ENCODE assay signal across 16 cellular contexts in the genomic region with DNA sequence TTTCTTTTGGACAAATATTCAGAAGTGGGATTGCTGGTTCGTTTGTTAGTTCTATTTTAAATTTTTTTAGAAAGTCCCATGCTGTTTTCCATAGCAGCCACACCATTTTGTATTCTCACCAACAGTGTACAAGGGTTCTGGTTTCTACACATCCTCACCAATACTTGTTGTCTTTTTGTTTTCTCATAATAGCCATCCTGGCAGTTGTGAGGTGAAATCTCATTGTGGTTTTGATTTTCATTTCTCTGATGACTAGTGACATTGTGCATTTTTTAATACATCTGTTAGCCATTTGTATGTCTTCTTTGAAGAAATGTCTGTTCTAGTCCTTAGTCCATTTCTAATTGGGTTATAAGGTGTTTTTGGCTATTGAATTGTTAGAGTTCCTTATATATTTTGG.
A peak's percentile ranks its signal among the peaks of the same experiment; 100 is the strongest.
DNase-seq lines count a peak whose midpoint lies in the region; ATAC-seq, FAIRE-seq and TF ChIP-seq lines count a peak whose summit lies in the region.
"Had no signal": no experiment of that assay in that cellular context is flagged by ENCODE, and none has a peak within 500 bp of the region (broad histone marks: within the 10 kb centered on the region; RNA-seq: fewer than 3 reads in every experiment).

No MANE protein-coding gene starts in this region.

- POLR2A ChIA-PET in A549 (lab: Yijun Ruan, JAX), result no interaction called here
- POLR2A ChIA-PET in IMR-90 (lab: Charles Lee; ENCODE audit: unreplicated experiment), result no interaction called here

- no peak overlapping the region for H3K56ac ChIP-seq in IMR-90 (ENCODE audit: extremely low read depth, insufficient read depth, low read length)

- H2BK5ac ChIP-seq in IMR-90 (ENCODE audit: low read depth, low read length, poor library complexity, severe bottlenecking), result no peak overlapping the region

- intact Hi-C loops in IMR-90 (cut with micrococcal nuclease), result loop anchor here (5.0 kb wide), 1 partner anchor 113 kb away; no protein-coding TSS in a partner anchor

- H2AFZ ChIP-seq in IMR-90 (replicated peaks; ENCODE audit: low read length, poor library complexity), result no peak overlapping the region
- H2AFZ ChIP-seq: GM23248 had no signal

- WGBS in A549 (ENCODE audit: missing lambda C conversion rate), result 47% methylated on average over 1 of the region's 1 CpG
- WGBS in IMR-90 (ENCODE audit: extremely low coverage in 2 of 2, insufficient read length in 1 of 2), 2 experiments, result no CpG with 5 or more reads among the region's 1 CpG

- no peak for TF ChIP-seq RAD21 in A549 (conservative IDR thresholded peaks at IDR 0.05 in 1 of 2, IDR thresholded peaks at IDR 0.05 in 1 of 2)
- no peak for TF ChIP-seq RAD21 in IMR-90 (IDR thresholded peaks at IDR 0.05; ENCODE audit: low read length)

- no peak overlapping the region for H4K91ac ChIP-seq in IMR-90 (ENCODE audit: insufficient read depth, low read depth, low read length)

- TF ChIP-seq CTCF in A549 (IDR thresholded peaks at IDR 0.05) (no peak), GM12865 (IDR thresholded peaks at IDR 0.05; ENCODE audit: insufficient read depth, low read depth, low read length, missing control alignments) (no peak), IMR-90 (conservative IDR thresholded peaks at IDR 0.05; ENCODE audit: low read depth, low read length) (no peak), fibroblast of mammary gland (conservative IDR thresholded peaks at IDR 0.05; ENCODE audit: control insufficient read depth, insufficient read depth, low read depth, low read length) (no peak)

- no peak overlapping the region for H4K5ac ChIP-seq in IMR-90 (ENCODE audit: low read depth, low read length)

- no peak for ATAC-seq in A549
- no peak for ATAC-seq in IMR-90 (ENCODE audit: low read depth)
- ATAC-seq in HG03095 (IDR thresholded peaks at IDR 0.05; ENCODE audit: unreplicated experiment), result no peak
- no peak for ATAC-seq in HG03521 (IDR thresholded peaks at IDR 0.05; ENCODE audit: unreplicated experiment)

- in situ Hi-C loops in IMR-90 (cut with MboI; ENCODE audit: low sequenced_read_pairs), result loop anchor here (10.0 kb wide), 1 partner anchor 56 kb away; no protein-coding TSS in a partner anchor

- DNase-seq in A549 (ENCODE audit: low read depth in 1 of 2, low spot score in 1 of 2) (no peak), GM12865 (ENCODE audit: low read depth) (peak; percentile 36), IMR-90 (no peak), fibroblast of mammary gland (ENCODE audit: low read depth) (peak; percentile 37), NCI-H526 treated with DMSO at 0.1 percent for 48 hours (lab: John Stamatoyannopoulos, UW) (no peak)
- DNase-seq: AML-193; Caco-2; CD8-positive, alpha-beta memory T cell; DMS53; GM23248; KG1 had no signal

- H3K14ac ChIP-seq in IMR-90 (replicated peaks; ENCODE audit: low read depth, low read length), result no peak overlapping the region

- H3K4ac ChIP-seq in IMR-90 (ENCODE audit: low read depth, low read length), result no peak overlapping the region

- H4K20me1 ChIP-seq in IMR-90 (ENCODE audit: insufficient read depth, low read length), result no peaks in the 10 kb centered on the region
- H4K20me1 ChIP-seq: BLaER1 had no signal

- no peak overlapping the region for H4K8ac ChIP-seq in IMR-90 (ENCODE audit: low read depth in 2 of 2, low read length in 2 of 2)

- H3K27ac ChIP-seq in A549, result no peak overlapping the region
- H3K27ac ChIP-seq in IMR-90 (ENCODE audit: insufficient read depth, low read length), result no peak overlapping the region
- H3K27ac ChIP-seq: BLaER1 had no signal

- peaks cover 3% of the 10 kb centered on the region; the same call in 1 of the 2 replicates for H3K9me1 ChIP-seq in IMR-90 (ENCODE audit: insufficient read depth, low read length)

- TF ChIP-seq POLR2A in A549 (IDR thresholded peaks at IDR 0.05; ENCODE audit: low read length) (no peak), IMR-90 (IDR thresholded peaks at IDR 0.05; ENCODE audit: low read depth, low read length) (no peak)

- no peak overlapping the region for H3K4me3 ChIP-seq in A549
- H3K4me3 ChIP-seq in GM12865 (ENCODE audit: low read depth, low read length), result no peak overlapping the region
- no peak overlapping the region for H3K4me3 ChIP-seq in IMR-90 (ENCODE audit: insufficient read depth, low read depth, low read length)
- no peak overlapping the region for H3K4me3 ChIP-seq in fibroblast of mammary gland (ENCODE audit: control insufficient read depth, low read depth, low read length)
- H3K4me3 ChIP-seq: BLaER1, GM23248 had no signal

- H2AK5ac ChIP-seq in IMR-90 (ENCODE audit: low read depth, low read length), result no peak overlapping the region

- H3K79me1 ChIP-seq in IMR-90 (ENCODE audit: low read depth in 1 of 2, low read length in 2 of 2), result no peaks in the 10 kb centered on the region

- no peaks in the 10 kb centered on the region for H3K36me3 ChIP-seq in IMR-90 (ENCODE audit: control insufficient read depth, insufficient read depth, low read length)
- H3K36me3 ChIP-seq: BLaER1 had no signal

- H3K27me3 ChIP-seq in IMR-90 (ENCODE audit: control insufficient read depth, insufficient read depth, low read length), result no peaks in the 10 kb centered on the region
- H3K27me3 ChIP-seq: BLaER1 had no signal

- H3K4me2 ChIP-seq in A549 (no peak overlapping the region), IMR-90 (ENCODE audit: low read depth, low read length) (no peak overlapping the region)
- H3K4me2 ChIP-seq: BLaER1 had no signal

- H3K4me1 ChIP-seq in A549 (peaks cover 9% of the 10 kb centered on the region; the same call in 2 of the 3 replicates), IMR-90 (ENCODE audit: control insufficient read depth, insufficient read depth, low read length) (peaks cover 5% of the 10 kb centered on the region; the same call in 1 of the 2 replicates)
- H3K4me1 ChIP-seq: BLaER1 had no signal

- H2BK20ac ChIP-seq in IMR-90 (ENCODE audit: low read depth, low read length), result no peak overlapping the region; the same call in 1 of the 2 replicates

- CTCF ChIA-PET in A549 (lab: Yijun Ruan, JAX) (no interaction called here), IMR-90 (lab: Yijun Ruan, JAX) (interaction anchor here (0.7 kb wide), 2 partner anchors 10 to 50 kb away, joined by 3 to 10 read pairs; no protein-coding TSS in a partner anchor)

- no TSS peak for BruUV-seq in IMR-90 (replicated peaks; lab: Mats Ljungman, UMichigan)

- dilution Hi-C loops in IMR-90 (cut with HindIII; ENCODE audit: low sequenced_read_pairs, unreplicated experiment), result no loop called here

- H2BK15ac ChIP-seq in IMR-90 (ENCODE audit: low read depth, low read length), result no peak overlapping the region

- no peak overlapping the region for H3K23ac ChIP-seq in IMR-90 (ENCODE audit: low read depth, low read length)

- no peak overlapping the region for H3K9ac ChIP-seq in IMR-90 (ENCODE audit: low read depth, low read length)
- H3K9ac ChIP-seq: BLaER1, GM23248 had no signal

- FAIRE-seq in A549 (lab: Jason Lieb, UNC), result peak; percentile 84
- FAIRE-seq: GM12892, H54 had no signal

- no peak for TF ChIP-seq EP300 in A549 (IDR thresholded peaks at IDR 0.05)

- no peaks in the 10 kb centered on the region for H3K9me3 ChIP-seq in A549
- H3K9me3 ChIP-seq in IMR-90 (ENCODE audit: control insufficient read depth, insufficient read depth, low read length), result no peaks in the 10 kb centered on the region
- H3K9me3 ChIP-seq: BLaER1, Caco-2 had no signal

- no peak overlapping the region for H2AK9ac ChIP-seq in IMR-90 (replicated peaks; ENCODE audit: low read depth, low read length, poor library complexity)

- 0 out of 2 replicates have a peak overlapping the region, but pooled peaks have one; percentile 26 for H2BK120ac ChIP-seq in IMR-90 (ENCODE audit: low read depth, low read length)

- no peak overlapping the region for H3K18ac ChIP-seq in IMR-90 (ENCODE audit: low read depth, low read length)

TF ChIP-seq in A549, 52 proteins besides CTCF, POLR2A, EP300 and RAD21 (continues in another document):
- TF ChIP-seq RNF2 (IDR thresholded peaks at IDR 0.05; ENCODE audit: borderline replicate concordance, low read depth) (no peak), JUNB (IDR thresholded peaks at IDR 0.05) (no peak), HEYL (CRISPR knock-in tag; IDR thresholded peaks at IDR 0.05) (no peak), HOXB13 (CRISPR knock-in tag; IDR thresholded peaks at IDR 0.05; ENCODE audit: low read depth) (no peak), SREBF2 (IDR thresholded peaks at IDR 0.05) (no peak), CHD4 (IDR thresholded peaks at IDR 0.05; ENCODE audit: borderline replicate concordance) (no peak), TP53 (CRISPR knock-in tag; IDR thresholded peaks at IDR 0.05) (no peak), CBX8 (IDR thresholded peaks at IDR 0.05) (no peak)
- TF ChIP-seq, protein P1, sequence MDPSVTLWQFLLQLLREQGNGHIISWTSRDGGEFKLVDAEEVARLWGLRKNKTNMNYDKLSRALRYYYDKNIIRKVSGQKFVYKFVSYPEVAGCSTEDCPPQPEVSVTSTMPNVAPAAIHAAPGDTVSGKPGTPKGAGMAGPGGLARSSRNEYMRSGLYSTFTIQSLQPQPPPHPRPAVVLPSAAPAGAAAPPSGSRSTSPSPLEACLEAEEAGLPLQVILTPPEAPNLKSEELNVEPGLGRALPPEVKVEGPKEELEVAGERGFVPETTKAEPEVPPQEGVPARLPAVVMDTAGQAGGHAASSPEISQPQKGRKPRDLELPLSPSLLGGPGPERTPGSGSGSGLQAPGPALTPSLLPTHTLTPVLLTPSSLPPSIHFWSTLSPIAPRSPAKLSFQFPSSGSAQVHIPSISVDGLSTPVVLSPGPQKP (IDR thresholded peaks at IDR 0.05; ENCODE audit: low read depth, low read length), result no peak

TF ChIP-seq in IMR-90, 13 proteins besides CTCF, POLR2A, EP300 and RAD21:
- TF ChIP-seq, protein P2, sequence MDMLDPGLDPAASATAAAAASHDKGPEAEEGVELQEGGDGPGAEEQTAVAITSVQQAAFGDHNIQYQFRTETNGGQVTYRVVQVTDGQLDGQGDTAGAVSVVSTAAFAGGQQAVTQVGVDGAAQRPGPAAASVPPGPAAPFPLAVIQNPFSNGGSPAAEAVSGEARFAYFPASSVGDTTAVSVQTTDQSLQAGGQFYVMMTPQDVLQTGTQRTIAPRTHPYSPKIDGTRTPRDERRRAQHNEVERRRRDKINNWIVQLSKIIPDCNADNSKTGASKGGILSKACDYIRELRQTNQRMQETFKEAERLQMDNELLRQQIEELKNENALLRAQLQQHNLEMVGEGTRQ (IDR thresholded peaks at IDR 0.05; ENCODE audit: low read depth, low read length), result no peak
- TF ChIP-seq BHLHE40 (IDR thresholded peaks at IDR 0.05; ENCODE audit: low read depth, low read length) (no peak), SMC3 (IDR thresholded peaks at IDR 0.05; ENCODE audit: low read depth, low read length) (no peak), MAZ (IDR thresholded peaks at IDR 0.05; ENCODE audit: borderline replicate concordance, low read depth, low read length) (no peak), CEBPB (IDR thresholded peaks at IDR 0.05; ENCODE audit: low read depth, low read length) (no peak), CHD1 (IDR thresholded peaks at IDR 0.05; ENCODE audit: low read depth, low read length) (no peak), FOS (IDR thresholded peaks at IDR 0.05; ENCODE audit: low read depth, low read length) (no peak), MAFK (IDR thresholded peaks at IDR 0.05; ENCODE audit: low read depth, low read length) (no peak)

Comparison
In these comparisons a context has a peak if more than half of its experiments do, and no peak if none do; other contexts are left out.
1. DNase-seq: peak in GM12865 (single experiment) and fibroblast of mammary gland (single experiment); none in A549 (0 of 2), IMR-90 (single experiment) and NCI-H526 treated with DMSO at 0.1 percent for 48 hours (single experiment).